ENCODE assay signal across 1 cellular context in the genomic region with DNA sequence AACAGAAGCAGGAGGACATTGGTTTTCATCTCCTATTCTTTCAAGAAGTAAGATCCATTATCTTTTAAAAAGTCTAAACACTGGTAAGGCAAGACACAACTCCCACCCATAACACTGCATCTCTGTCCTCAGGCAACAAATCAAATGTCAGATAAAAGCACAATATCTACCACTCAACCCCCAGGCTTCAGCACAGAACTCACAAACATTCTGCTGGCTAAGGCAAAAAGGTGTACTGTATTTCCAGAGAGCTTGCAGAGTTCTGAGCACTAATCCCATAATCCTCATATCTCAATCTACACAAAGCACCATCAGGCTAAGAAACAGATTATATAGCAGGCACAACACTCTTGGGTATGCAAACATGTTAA.
TF ChIP-seq lines count a peak whose summit lies in the region.

No MANE protein-coding gene starts in this region.

TF ChIP-seq in SK-N-SH treated with all-trans-retinoic acid at 6 μM for 48 hours, 23 proteins besides CTCF, POLR2A, EP300 and RAD21 (continued from another document):
- no peak for TF ChIP-seq ESRRG (CRISPR knock-in tag; IDR thresholded peaks at IDR 0.05)
